Comparison of ENCODE assay signal across 30 cellular contexts in the genomic region with DNA sequence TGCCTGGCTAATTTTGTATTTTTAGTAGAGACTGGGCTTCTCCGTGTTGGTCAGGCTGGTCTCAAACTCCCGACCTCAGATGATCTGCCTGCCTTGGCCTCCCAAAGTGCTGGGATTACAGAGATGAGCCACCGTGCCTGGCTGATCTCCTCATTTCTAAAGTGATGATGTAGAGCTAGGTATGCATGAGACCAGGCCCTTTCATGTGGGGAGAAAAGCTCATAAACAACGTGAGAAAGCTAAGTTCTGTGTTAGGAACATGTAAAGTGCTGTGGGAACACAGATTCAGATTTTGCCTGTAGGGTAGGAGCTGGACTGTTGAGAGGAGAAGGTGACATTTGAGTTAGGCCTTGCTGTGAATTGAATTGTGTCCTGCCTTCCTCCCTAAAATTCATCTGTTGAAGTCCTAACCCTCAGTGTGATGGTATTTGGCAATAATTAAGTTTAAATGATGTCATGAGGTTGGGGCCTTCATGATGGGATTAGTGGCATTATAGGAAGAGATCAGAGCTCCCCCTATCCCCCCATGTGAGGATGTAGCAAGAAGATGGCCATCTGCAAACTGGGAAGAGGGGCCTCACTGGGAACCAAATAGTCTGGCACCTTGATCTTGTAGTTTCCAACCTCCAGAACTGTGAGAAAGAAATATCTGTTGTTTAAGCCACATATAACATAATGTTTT.
"Had no signal": no experiment of that assay in that cellular context is flagged by ENCODE, and none has a peak within 500 bp of the region (broad histone marks: within the 10 kb centered on the region; RNA-seq: fewer than 3 reads in every experiment).

No MANE protein-coding gene starts in this region.

- H3K27ac ChIP-seq: adrenal gland, KMS-11, SK-N-MC, VCaP had no signal

- ATAC-seq: activated CD8-positive, alpha-beta T cell treated with anti-CD3 and anti-CD28 coated beads, Interleukin-2, amount 10 ng/mL, durations not matched to agents 7 days and 5 days; Panc1; Right ventricle myocardium inferior; T-cell had no signal

- H3K4me3 Mint-ChIP-seq: activated CD8-positive, alpha-beta T cell treated with anti-CD3 and anti-CD28 coated beads, Interleukin-2, amount 10 ng/mL, durations not matched to agents 7 days and 5 days; activated naive CD8-positive, alpha-beta T cell treated with anti-CD3 and anti-CD28 coated beads for 36 hours; T-cell had no signal

- H3K4me3 ChIP-seq: adrenal gland, MG63, SK-N-MC had no signal

- DNase-seq: activated CD4-positive, CD25-positive, alpha-beta regulatory T cell; activated CD8-positive, alpha-beta memory T cell treated with anti-CD3 and anti-CD28 coated beads, Interleukin-2, amount 50 U/mL, for 48 hours; activated CD8-positive, alpha-beta T cell treated with anti-CD3 and anti-CD28 coated beads, Interleukin-2, amount 10 ng/mL, durations not matched to agents 7 days and 5 days; activated gamma-delta T cell treated with Interleukin-2 at 50 U/mL for 16 hours; activated naive CD8-positive, alpha-beta T cell treated with anti-CD3 and anti-CD28 coated beads for 36 hours; activated T-cell treated with anti-CD3 and anti-CD28 coated beads, Interleukin-2, amount 50 U/mL, for 1 hour; anterior cingulate cortex; caudate nucleus; MG63; MV-4-11; NCI-H1092 treated with DMSO at 0.1 percent for 48 hours; NCI-H1417 treated with DMSO at 0.1 percent for 48 hours; NCI-H1694; NCI-H2029; NCI-H2107; NCI-H2171 treated with DMSO at 0.1 percent for 48 hours; NCI-H226; NCI-H526; NCI-H774; NK-92 treated with Interleukin-12 subunit alpha and Interleukin-12 subunit beta, amount 100 ng/mL, for 24 hours; OCI-M1; RPMI8226; T-cell had no signal

- H3K27ac Mint-ChIP-seq: activated CD8-positive, alpha-beta T cell treated with anti-CD3 and anti-CD28 coated beads, Interleukin-2, amount 10 ng/mL, durations not matched to agents 7 days and 5 days; activated naive CD8-positive, alpha-beta T cell treated with anti-CD3 and anti-CD28 coated beads for 36 hours; activated T-helper 2 cell treated with anti-CD3 and anti-CD28 coated beads, Interferon-gamma antibody, Interleukin-2, Interleukin-4, amounts not matched to agents 10 μg/mL and 5 μg/mL and 100 μg/mL, durations not matched to agents 14 hours and 24 hours and 36 hours had no signal

- H3K9me3 ChIP-seq: adrenal gland, MG63 had no signal

- H3K9me3 Mint-ChIP-seq: activated naive CD8-positive, alpha-beta T cell treated with anti-CD3 and anti-CD28 coated beads for 36 hours; activated T-helper 2 cell treated with anti-CD3 and anti-CD28 coated beads, Interferon-gamma antibody, Interleukin-2, Interleukin-4, amounts not matched to agents 10 μg/mL and 5 μg/mL and 100 μg/mL, durations not matched to agents 14 hours and 24 hours and 36 hours; T-cell had no signal

- H3K27me3 Mint-ChIP-seq: activated naive CD8-positive, alpha-beta T cell treated with anti-CD3 and anti-CD28 coated beads for 36 hours; T-cell had no signal
